In the genomic region with DNA sequence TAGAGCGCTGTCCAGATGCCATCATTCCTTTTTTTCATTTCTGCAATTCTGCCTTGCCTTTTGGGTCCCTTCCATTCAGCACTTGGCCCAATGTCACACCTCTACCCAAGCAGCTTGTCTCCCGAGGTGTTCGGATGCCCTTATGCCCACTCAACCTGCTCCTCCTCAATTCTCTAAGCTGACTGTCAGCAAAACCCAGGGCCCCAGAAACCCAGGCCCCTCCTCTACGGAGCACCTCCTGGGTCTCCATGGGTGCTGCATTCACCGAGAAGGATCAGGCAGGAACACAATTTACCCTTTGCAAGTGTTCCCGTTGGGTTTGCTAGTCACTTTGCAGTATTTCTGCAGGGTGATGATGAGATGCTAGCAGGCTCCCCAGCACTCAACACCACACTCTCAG, we compare ENCODE assay signal across 4 cellular contexts.
"Had no signal": no experiment of that assay in that cellular context is flagged by ENCODE, and none has a peak within 500 bp of the region (broad histone marks: within the 10 kb centered on the region; RNA-seq: fewer than 3 reads in every experiment).

No MANE protein-coding gene starts in this region.

- DNase-seq: HCEC 1CT, IMR-90 had no signal

- H3K4me3 Mint-ChIP-seq: GM23338, H9 had no signal

- H3K9me3 Mint-ChIP-seq: GM23338, H9 had no signal

- H3K27ac Mint-ChIP-seq: GM23338, H9 had no signal

- H3K4me3 ChIP-seq: GM23338 had no signal
